ENCODE assay signal across 9 cellular contexts in the genomic region with DNA sequence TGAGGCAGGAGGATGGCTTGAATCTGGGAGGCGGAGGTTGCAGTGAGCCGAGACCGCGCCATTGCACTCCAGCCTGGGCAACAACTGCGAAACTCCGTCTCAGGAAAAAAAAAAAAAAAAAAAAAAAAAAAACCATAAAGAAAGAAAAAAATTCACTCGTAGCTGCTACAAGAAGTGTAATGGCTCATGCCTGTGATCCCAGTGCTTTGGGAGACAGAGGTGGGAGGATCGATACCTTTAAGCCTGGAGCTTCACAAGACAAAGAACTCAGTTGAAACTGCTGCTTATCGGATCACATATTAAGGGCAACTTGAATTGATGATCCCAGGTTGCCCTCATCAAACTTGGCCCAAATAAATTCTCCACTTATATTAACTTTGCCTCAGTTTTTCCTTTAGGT. TPM values are rescaled to one million over a fixed set of nuclear protein-coding genes. Genes with fewer than 3 reads are reported as not detected.
DNase-seq lines count a peak whose midpoint lies in the region; ATAC-seq, FAIRE-seq and TF ChIP-seq lines count a peak whose summit lies in the region.
"Had no signal": no experiment of that assay in that cellular context is flagged by ENCODE, and none has a peak within 500 bp of the region (broad histone marks: within the 10 kb centered on the region; RNA-seq: fewer than 3 reads in every experiment).

No MANE protein-coding gene starts in this region.

- no TSS peak for BruUV-seq in PC-9 (replicated peaks; lab: Mats Ljungman, UMichigan)

- peak overlapping the region; percentile 96 for H3K27ac Mint-ChIP-seq in activated CD4-positive, alpha-beta T cell treated with anti-CD3 and anti-CD28 coated beads for 36 hours
- no peak overlapping the region for H3K27ac Mint-ChIP-seq in endothelial cell (ENCODE audit: unreplicated experiment)

- no peaks in the 10 kb centered on the region for H3F3A ChIP-seq in PC-9 (ENCODE audit: insufficient read depth, low read depth)

- peaks cover 2% of the 10 kb centered on the region for H3K9me3 Mint-ChIP-seq in activated CD4-positive, alpha-beta T cell treated with anti-CD3 and anti-CD28 coated beads for 36 hours (ENCODE audit: low read depth)
- no peaks in the 10 kb centered on the region for H3K9me3 Mint-ChIP-seq in endothelial cell (ENCODE audit: unreplicated experiment)

- H3K4me1 ChIP-seq in PC-9 (replicated peaks; ENCODE audit: insufficient read depth) (0 out of 2 replicates have a peak, but pooled peaks cover 12% of the 10 kb centered on the region), skeletal muscle satellite cell (ENCODE audit: control insufficient read depth, insufficient read depth, low read length) (peaks cover 10% of the 10 kb centered on the region), testis (no peaks in the 10 kb centered on the region)

- peaks cover 33% of the 10 kb centered on the region for H3K79me2 ChIP-seq in PC-9 (ENCODE audit: low read depth)

- no peak for ATAC-seq in activated CD4-positive, alpha-beta T cell treated with anti-CD3 and anti-CD28 coated beads for 36 hours
- ATAC-seq in HG03108 (IDR thresholded peaks at IDR 0.05; ENCODE audit: unreplicated experiment), result no peak

- peak overlapping the region; percentile 98 for H2AFZ ChIP-seq in PC-9

- no peak for TF ChIP-seq POLR2A in GM12891 (IDR thresholded peaks at IDR 0.05; ENCODE audit: low read depth, low read length)
- no peak for TF ChIP-seq POLR2A in testis (IDR thresholded peaks at IDR 0.05)

- H3K36me3 ChIP-seq in PC-9 (ENCODE audit: low read depth), result no peaks in the 10 kb centered on the region
- H3K36me3 ChIP-seq in skeletal muscle satellite cell (ENCODE audit: insufficient read depth, low read length), result no peaks in the 10 kb centered on the region
- no peaks in the 10 kb centered on the region for H3K36me3 ChIP-seq in testis (ENCODE audit: low read depth, missing control alignments)
- H3K36me3 ChIP-seq: upper lobe of left lung had no signal

- no peak for FAIRE-seq in GM12891 (lab: Jason Lieb, UNC)

- POLR2A ChIA-PET in activated CD4-positive, alpha-beta T cell treated with anti-CD3 and anti-CD28 coated beads for 36 hours (lab: Charles Lee), result interaction anchor here (0.6 kb wide), 1 partner anchor 245 kb away, joined by 3 read pairs; no protein-coding TSS in a partner anchor
- POLR2A ChIA-PET in PC-9 (lab: Charles Lee; ENCODE audit: unreplicated experiment), result interaction anchor here (0.6 kb wide), 1 partner anchor 20 kb away, joined by 7 read pairs; no protein-coding TSS in a partner anchor

- peaks cover 4% of the 10 kb centered on the region; the same call in 1 of the 2 replicates for H4K20me1 ChIP-seq in PC-9 (ENCODE audit: insufficient read depth)

- peaks cover 12% of the 10 kb centered on the region for H3K36me3 Mint-ChIP-seq in activated CD4-positive, alpha-beta T cell treated with anti-CD3 and anti-CD28 coated beads for 36 hours (ENCODE audit: low read depth)
- H3K36me3 Mint-ChIP-seq in endothelial cell (ENCODE audit: low read depth, unreplicated experiment), result no peaks in the 10 kb centered on the region

- TF ChIP-seq CTCF in PC-9 (conservative IDR thresholded peaks at IDR 0.05) (no peak), endothelial cell (IDR thresholded peaks at IDR 0.05; ENCODE audit: unreplicated experiment) (no peak), testis (IDR thresholded peaks at IDR 0.05) (no peak)

- H3K27me3 ChIP-seq in PC-9 (ENCODE audit: insufficient read depth, low read depth) (no peaks in the 10 kb centered on the region), skeletal muscle satellite cell (ENCODE audit: control insufficient read depth, insufficient read depth, low read length) (no peaks in the 10 kb centered on the region), testis (no peaks in the 10 kb centered on the region)
- H3K27me3 ChIP-seq: upper lobe of left lung had no signal

- H3K9me3 ChIP-seq in PC-9 (ENCODE audit: insufficient read depth, low read depth), result peaks cover 3% of the 10 kb centered on the region; the same call in 1 of the 2 replicates
- no peaks in the 10 kb centered on the region for H3K9me3 ChIP-seq in skeletal muscle satellite cell (replicated peaks; ENCODE audit: low read length)
- H3K9me3 ChIP-seq in testis, result no peaks in the 10 kb centered on the region

- peak overlapping the region; percentile 92; the same call in 1 of the 2 replicates for H3K4me3 ChIP-seq in PC-9
- H3K4me3 ChIP-seq in skeletal muscle satellite cell (ENCODE audit: low read length), result peak overlapping the region; percentile 80
- H3K4me3 ChIP-seq in testis, result peak overlapping the region in 1 of 2 donors; percentile 63

- H3K4me3 Mint-ChIP-seq in activated CD4-positive, alpha-beta T cell treated with anti-CD3 and anti-CD28 coated beads for 36 hours, result no peak overlapping the region
- peak overlapping the region; percentile 98 for H3K4me3 Mint-ChIP-seq in endothelial cell (ENCODE audit: unreplicated experiment)

- H3K9me2 ChIP-seq in PC-9 (ENCODE audit: insufficient read depth), result no peaks in the 10 kb centered on the region

- peaks cover 28% of the 10 kb centered on the region for H3K4me1 Mint-ChIP-seq in activated CD4-positive, alpha-beta T cell treated with anti-CD3 and anti-CD28 coated beads for 36 hours
- H3K4me1 Mint-ChIP-seq in endothelial cell (ENCODE audit: unreplicated experiment), result peaks cover 15% of the 10 kb centered on the region

- H3K27ac ChIP-seq in PC-9 (no peak overlapping the region; the same call in 1 of the 2 replicates), testis (peak overlapping the region in 1 of 2 donors; percentile 87)

- H3K9ac ChIP-seq in skeletal muscle satellite cell (ENCODE audit: low read depth, low read length), result no peak overlapping the region

- CTCF ChIA-PET in activated CD4-positive, alpha-beta T cell treated with anti-CD3 and anti-CD28 coated beads for 36 hours (lab: Charles Lee), result interaction anchor here (0.7 to 1.2 kb wide), 3 partner anchors 12 to 292 kb away, joined by 3 read pairs; no protein-coding TSS in a partner anchor
- CTCF ChIA-PET in PC-9 (lab: Charles Lee), result interaction anchor here (0.6 kb wide), 1 partner anchor 123 kb away, joined by 7 read pairs; no protein-coding TSS in a partner anchor

- no peak for DNase-seq in activated CD4-positive, alpha-beta T cell treated with anti-CD3 and anti-CD28 coated beads for 36 hours
- no peak for DNase-seq in activated CD4-positive, alpha-beta T cell treated with anti-CD3 and anti-CD28 coated beads, Interleukin-2, amount 50 U/mL, for 48 hours
- DNase-seq in PC-9 (no peak), endothelial cell (ENCODE audit: low spot score) (no peak), GM12891 (ENCODE audit: insufficient read length, low spot score) (no peak), testis (no peak)

- WGBS in testis, 2 donors, result 62 to 79% methylated on average over 9 of the region's 9 CpGs

- H3K27me3 Mint-ChIP-seq in activated CD4-positive, alpha-beta T cell treated with anti-CD3 and anti-CD28 coated beads for 36 hours, result no peaks in the 10 kb centered on the region
- peaks cover 5% of the 10 kb centered on the region for H3K27me3 Mint-ChIP-seq in endothelial cell (ENCODE audit: unreplicated experiment)

- H3K4me2 ChIP-seq in PC-9 (peak overlapping the region; percentile 82), skeletal muscle satellite cell (ENCODE audit: low read length) (peak overlapping the region; percentile 77)

- intact Hi-C loops in activated CD4-positive, alpha-beta T cell treated with anti-CD3 and anti-CD28 coated beads for 36 hours (cut with DNase I, micrococcal nuclease), result no loop called here
- intact Hi-C loops in PC-9 (cut with micrococcal nuclease; ENCODE audit: unreplicated experiment) (no loop called here), testis (cut with DNase I; ENCODE audit: low total_unique reads) (no loop called here)

TF ChIP-seq in GM12891, 5 proteins besides CTCF, POLR2A, EP300 and RAD21:
- no peak for TF ChIP-seq POU2F2 (IDR thresholded peaks at IDR 0.05; ENCODE audit: low read depth, low read length)
- no peak for TF ChIP-seq POLR2AphosphoS5 (IDR thresholded peaks at IDR 0.05; ENCODE audit: low read depth, low read length)
- TF ChIP-seq SPI1 (IDR thresholded peaks at IDR 0.05; ENCODE audit: low read depth, low read length), result no peak
- no peak for TF ChIP-seq TAF1 (IDR thresholded peaks at IDR 0.05; ENCODE audit: low read depth, low read length)
- TF ChIP-seq PAX5 (IDR thresholded peaks at IDR 0.05; ENCODE audit: insufficient read depth, low read length, severe bottlenecking), result no peak

RNA-seq across cellular contexts. Expression of a gene that starts 1.0 kb away (rescaled TPM):
- total RNA-seq in activated CD4-positive, alpha-beta T cell treated with anti-CD3 and anti-CD28 coated beads for 36 hours, result 10 to 100 TPM; 29.9 to 50.2 TPM
- total RNA-seq in PC-9 (2021) (14.1 and 15.9 TPM in 2 replicates), endothelial cell (ENCODE audit: unreplicated experiment) (12.0 TPM), testis (10 to 100 TPM; 18.5 to 20.6 TPM)
- total RNA-seq in skeletal muscle satellite cell (2012; rRNA removed), result 15.7 and 20.8 TPM in 2 replicates
- polyA plus RNA-seq in GM12891 (2012; ENCODE audit: low read depth, missing spikeins), result 43.5 TPM
- polyA plus RNA-seq in testis (ENCODE audit: insufficient read depth, low read depth, low replicate concordance), result 14.4 TPM
